In genomic region chr2:46428911-46429436, GRCh38 we compare ENCODE assay signal across 26 cellular contexts. TPM values are rescaled to one million over a fixed set of nuclear protein-coding genes. Genes with fewer than 3 reads are reported as not detected.
"Had no signal": no experiment of that assay in that cellular context is flagged by ENCODE, and none has a peak within 500 bp of the region (broad histone marks: within the 10 kb centered on the region; RNA-seq: fewer than 3 reads in every experiment).

No MANE protein-coding gene starts in this region.

- FAIRE-seq: RCC 7860 had no signal

- H3K27ac ChIP-seq: HL-60, SJSA1, SK-N-MC had no signal

- H3K4me1 ChIP-seq: SJSA1 had no signal

- H3K4me3 ChIP-seq: SJSA1, SK-N-MC had no signal

- H3K36me3 ChIP-seq: SJSA1 had no signal

- DNase-seq: KBM-7, MV-4-11, NCI-H1048, NCI-H1105, NCI-H1417, NCI-H1436 treated with DMSO at 0.1 percent for 48 hours, NCI-H1694, NCI-H187 treated with DMSO at 0.1 percent for 48 hours, NCI-H2029 treated with DMSO at 0.1 percent for 48 hours, NCI-H226, NCI-H446, NCI-H510A, NCI-H524 treated with DMSO at 0.1 percent for 48 hours, NCI-H69, NCI-H774, Right ventricle myocardium superior, RPMI8226, SIG-M5 had no signal

- H3K27me3 ChIP-seq: SJSA1 had no signal

- H3K9me3 ChIP-seq: SJSA1 had no signal

RNA-seq across cellular contexts. Expression of gene TMEM247, which starts 50.4 kb away (rescaled TPM):
- total RNA-seq: HT-29, LHCN-M2, MCF 10A, Right ventricle myocardium superior, SJSA1 had no signal
- polyA plus RNA-seq: IgD-negative memory B cell had no signal
